In genomic region chr7:77796960-77797359, GRCh38 we compare ENCODE assay signal across 8 cellular contexts. TPM values are rescaled to one million over a fixed set of nuclear protein-coding genes. Genes with fewer than 3 reads are reported as not detected.
DNase-seq lines count a peak whose midpoint lies in the region; ATAC-seq and TF ChIP-seq lines count a peak whose summit lies in the region.

No MANE protein-coding gene starts in this region.

- TF ChIP-seq POLR2A in lower leg skin (IDR thresholded peaks at IDR 0.05) = no peak

- 24 to 30% methylated on average over 5 of the region's 5 CpGs for WGBS in lower leg skin, 2 donors

- H3K27me3 Mint-ChIP-seq in activated naive CD4-positive, alpha-beta T cell treated with anti-CD3 and anti-CD28 coated beads, Interleukin-2, amount 10 ng/mL, durations not matched to agents 7 days and 5 days = peaks cover 3% of the 10 kb centered on the region
- no peaks in the 10 kb centered on the region for H3K27me3 Mint-ChIP-seq in activated naive CD8-positive, alpha-beta T cell treated with anti-CD3 and anti-CD28 coated beads, Interleukin-2, amount 50 U/mL, for 24 hours
- no peaks in the 10 kb centered on the region for H3K27me3 Mint-ChIP-seq in type B pancreatic cell

- DNase-seq in activated naive CD4-positive, alpha-beta T cell treated with anti-CD3 and anti-CD28 coated beads, Interleukin-2, amount 10 ng/mL, durations not matched to agents 7 days and 5 days = no peak
- DNase-seq in activated naive CD4-positive, alpha-beta T cell (lab: John Stamatoyannopoulos, UW) = no peak
- DNase-seq in activated naive CD8-positive, alpha-beta T cell treated with anti-CD3 and anti-CD28 coated beads, Interleukin-2, amount 50 U/mL, for 24 hours = no peak
- DNase-seq in lower leg skin (ENCODE audit: low spot score in 2 of 2) = no peak
- DNase-seq in type B pancreatic cell (ENCODE audit: extremely low spot score, unreplicated experiment) = no peak
- DNase-seq in mucosa of gallbladder (ENCODE audit: low spot score) = no peak
- DNase-seq in mucosa of descending colon = no peak

- peaks cover 7% of the 10 kb centered on the region for H3K36me3 ChIP-seq in mucosa of descending colon (ENCODE audit: low read depth)

- H3K4me3 Mint-ChIP-seq in activated naive CD4-positive, alpha-beta T cell treated with anti-CD3 and anti-CD28 coated beads, Interleukin-2, amount 10 ng/mL, durations not matched to agents 7 days and 5 days = peak overlapping the region; percentile 83
- H3K4me3 Mint-ChIP-seq in activated naive CD8-positive, alpha-beta T cell treated with anti-CD3 and anti-CD28 coated beads, Interleukin-2, amount 50 U/mL, for 24 hours = peak overlapping the region; percentile 97
- H3K4me3 Mint-ChIP-seq in type B pancreatic cell = peak overlapping the region; percentile 93

- TF ChIP-seq CTCF in lower leg skin (IDR thresholded peaks at IDR 0.05) (no peak), type B pancreatic cell (conservative IDR thresholded peaks at IDR 0.05) (no peak), mucosa of descending colon (IDR thresholded peaks at IDR 0.05) (no peak)

- H3K27ac Mint-ChIP-seq in activated naive CD4-positive, alpha-beta T cell treated with anti-CD3 and anti-CD28 coated beads, Interleukin-2, amount 10 ng/mL, durations not matched to agents 7 days and 5 days = peak overlapping the region; percentile 91
- peak overlapping the region; percentile 95 for H3K27ac Mint-ChIP-seq in activated naive CD8-positive, alpha-beta T cell treated with anti-CD3 and anti-CD28 coated beads, Interleukin-2, amount 50 U/mL, for 24 hours
- H3K27ac Mint-ChIP-seq in type B pancreatic cell = peak overlapping the region; percentile 92

- intact Hi-C loops in lower leg skin (cut with DNase I; ENCODE audit: low total_unique reads) (no loop called here), mucosa of descending colon (cut with DNase I, micrococcal nuclease) (no loop called here)

- H3K4me1 ChIP-seq in mucosa of descending colon (ENCODE audit: low read depth) = peaks cover 30% of the 10 kb centered on the region

- no peak for ATAC-seq in activated naive CD8-positive, alpha-beta T cell treated with anti-CD3 and anti-CD28 coated beads, Interleukin-2, amount 50 U/mL, for 24 hours
- ATAC-seq in GM19455 (IDR thresholded peaks at IDR 0.05; ENCODE audit: unreplicated experiment) = no peak
- ATAC-seq in mucosa of descending colon = no peak

- H3K9me3 Mint-ChIP-seq in activated naive CD4-positive, alpha-beta T cell treated with anti-CD3 and anti-CD28 coated beads, Interleukin-2, amount 10 ng/mL, durations not matched to agents 7 days and 5 days = no peaks in the 10 kb centered on the region
- H3K9me3 Mint-ChIP-seq in activated naive CD8-positive, alpha-beta T cell treated with anti-CD3 and anti-CD28 coated beads, Interleukin-2, amount 50 U/mL, for 24 hours = no peaks in the 10 kb centered on the region
- no peaks in the 10 kb centered on the region for H3K9me3 Mint-ChIP-seq in type B pancreatic cell

- CTCF ChIA-PET in activated naive CD4-positive, alpha-beta T cell treated with anti-CD3 and anti-CD28 coated beads, Interleukin-2, amount 10 ng/mL, durations not matched to agents 7 days and 5 days (lab: Charles Lee) = no interaction called here

- H3K36me3 Mint-ChIP-seq in activated naive CD4-positive, alpha-beta T cell treated with anti-CD3 and anti-CD28 coated beads, Interleukin-2, amount 10 ng/mL, durations not matched to agents 7 days and 5 days = peaks cover 40% of the 10 kb centered on the region
- H3K36me3 Mint-ChIP-seq in activated naive CD8-positive, alpha-beta T cell treated with anti-CD3 and anti-CD28 coated beads, Interleukin-2, amount 50 U/mL, for 24 hours (ENCODE audit: low read depth) = peaks cover 21% of the 10 kb centered on the region
- peaks cover 12% of the 10 kb centered on the region for H3K36me3 Mint-ChIP-seq in type B pancreatic cell

- no peaks in the 10 kb centered on the region for H3K9me3 ChIP-seq in mucosa of descending colon

- peak overlapping the region; percentile 70 for H3K4me3 ChIP-seq in lower leg skin (ENCODE audit: low read depth, poor library complexity, severe bottlenecking)
- no peak overlapping the region for H3K4me3 ChIP-seq in mucosa of descending colon

- peaks cover 56% of the 10 kb centered on the region for H3K4me1 Mint-ChIP-seq in activated naive CD4-positive, alpha-beta T cell treated with anti-CD3 and anti-CD28 coated beads, Interleukin-2, amount 10 ng/mL, durations not matched to agents 7 days and 5 days
- H3K4me1 Mint-ChIP-seq in activated naive CD8-positive, alpha-beta T cell treated with anti-CD3 and anti-CD28 coated beads, Interleukin-2, amount 50 U/mL, for 24 hours = peaks cover 59% of the 10 kb centered on the region
- H3K4me1 Mint-ChIP-seq in type B pancreatic cell (ENCODE audit: unreplicated experiment) = peaks cover 27% of the 10 kb centered on the region

RNA-seq across cellular contexts. Expression of gene TMEM60, which starts 1.3 kb away (rescaled TPM):
- total RNA-seq in lower leg skin (10 to 100 TPM; 10.9 to 14.0 (median 11.7) TPM), type B pancreatic cell (ENCODE audit: low replicate concordance) (16.1 and 17.0 TPM in 2 replicates), mucosa of gallbladder (12.2 TPM), mucosa of descending colon (10 to 100 TPM; 12.4 to 20.5 (median 17.4) TPM)

RNA-seq across cellular contexts. Expression of gene PHTF2, which starts 1.6 kb away (rescaled TPM):
- total RNA-seq in lower leg skin (10 to 100 TPM in 2 of 4 donors, 1 to 10 TPM in 2; 6.9 to 11.9 (median 9.8) TPM), type B pancreatic cell (ENCODE audit: low replicate concordance) (11.5 and 18.6 TPM in 2 replicates), mucosa of gallbladder (11.3 TPM), mucosa of descending colon (10 to 100 TPM; 13.1 to 15.2 (median 13.7) TPM)
